ENCODE assay signal across 14 cellular contexts in genomic region chr5:158911693-158912363, GRCh38.
A peak's percentile ranks its signal among the peaks of the same experiment; 100 is the strongest.
DNase-seq lines count a peak whose midpoint lies in the region; ATAC-seq and TF ChIP-seq lines count a peak whose summit lies in the region.
"Had no signal": no experiment of that assay in that cellular context is flagged by ENCODE, and none has a peak within 500 bp of the region (broad histone marks: within the 10 kb centered on the region; RNA-seq: fewer than 3 reads in every experiment).

No MANE protein-coding gene starts in this region.

- H3K27ac ChIP-seq in OCI-LY1 (ENCODE audit: low read depth, low read length, poor library complexity, severe bottlenecking) (peak overlapping the region; percentile 58), GM23338 (ENCODE audit: low read depth) (no peak overlapping the region)
- H3K27ac ChIP-seq: suprapubic skin, WERI-Rb-1 had no signal

- H3K36me3 ChIP-seq in OCI-LY1 (ENCODE audit: insufficient read depth, low read length), result no peaks in the 10 kb centered on the region
- no peaks in the 10 kb centered on the region for H3K36me3 ChIP-seq in GM23338 (ENCODE audit: insufficient read depth)
- H3K36me3 ChIP-seq: suprapubic skin, WERI-Rb-1 had no signal

- H3K9me2 ChIP-seq in OCI-LY1 (ENCODE audit: low read depth, low read length) (no peaks in the 10 kb centered on the region), GM23338 (ENCODE audit: insufficient read depth) (no peaks in the 10 kb centered on the region)

- ATAC-seq in GM18502 (IDR thresholded peaks at IDR 0.05; ENCODE audit: poor library complexity, unreplicated experiment) (peak; percentile 10), GM21717 (IDR thresholded peaks at IDR 0.05; ENCODE audit: unreplicated experiment) (peak; percentile 13), HG02884 (IDR thresholded peaks at IDR 0.05; ENCODE audit: unreplicated experiment) (no peak), GM23338 (no peak)

- no peaks in the 10 kb centered on the region for H3K36me3 Mint-ChIP-seq in GM23338 (ENCODE audit: low read depth)
- H3K36me3 Mint-ChIP-seq: CD14-positive monocyte had no signal

- H3K27ac Mint-ChIP-seq in GM23338, result no peak overlapping the region
- H3K27ac Mint-ChIP-seq: CD14-positive monocyte, progenitor cell of endocrine pancreas had no signal

- H3K27me3 Mint-ChIP-seq in GM23338 (ENCODE audit: insufficient read depth, low read depth, poor library complexity), result peaks cover 3% of the 10 kb centered on the region

- H3K27me3 ChIP-seq in OCI-LY1 (ENCODE audit: insufficient read depth, low read length) (no peaks in the 10 kb centered on the region), GM23338 (ENCODE audit: insufficient read depth) (no peaks in the 10 kb centered on the region)
- H3K27me3 ChIP-seq: suprapubic skin had no signal

- H3K4me2 ChIP-seq in OCI-LY1 (ENCODE audit: low read length) (peak overlapping the region; percentile 18; the same call in 1 of the 2 replicates), GM23338 (no peak overlapping the region)

- DNase-seq in myocyte (ENCODE audit: low read depth), result peak; percentile 13
- DNase-seq in GM23338 (ENCODE audit: low spot score), result no peak
- no peak for DNase-seq in activated naive CD4-positive, alpha-beta T cell (lab: John Stamatoyannopoulos, UW)
- no peak for DNase-seq in activated T-cell treated with anti-CD3 and anti-CD28 coated beads, Interleukin-2, amount 50 U/mL, for 48 hours
- DNase-seq: H7, NCI-H2081 treated with DMSO at 0.1 percent for 48 hours, WERI-Rb-1 had no signal

- H4K20me1 ChIP-seq in OCI-LY1 (ENCODE audit: insufficient read depth, low read length) (no peaks in the 10 kb centered on the region), GM23338 (replicated peaks; ENCODE audit: insufficient read depth) (no peaks in the 10 kb centered on the region)

- H2AFZ ChIP-seq in OCI-LY1 (ENCODE audit: low read length) (no peak overlapping the region), GM23338 (no peak overlapping the region)

- TF ChIP-seq CTCF in OCI-LY1 (IDR thresholded peaks at IDR 0.05; ENCODE audit: low read length) (no peak), GM23338 (conservative IDR thresholded peaks at IDR 0.05; ENCODE audit: low read depth in 2 of 2) (no peak)

- no peak overlapping the region for H3K4me3 ChIP-seq in OCI-LY1 (ENCODE audit: low read depth, low read length, poor library complexity, severe bottlenecking)
- no peak overlapping the region for H3K4me3 ChIP-seq in GM23338
- H3K4me3 ChIP-seq: suprapubic skin had no signal

- H3K9me3 ChIP-seq in OCI-LY1 (ENCODE audit: low read length), result no peaks in the 10 kb centered on the region
- H3K9me3 ChIP-seq: suprapubic skin had no signal

- no peak overlapping the region for H3K4me3 Mint-ChIP-seq in GM23338
- H3K4me3 Mint-ChIP-seq: CD14-positive monocyte had no signal

- peaks cover 95% of the 10 kb centered on the region for H3K4me1 ChIP-seq in OCI-LY1 (ENCODE audit: insufficient read depth, low read length, severe bottlenecking)
- no peaks in the 10 kb centered on the region for H3K4me1 ChIP-seq in GM23338 (ENCODE audit: insufficient read depth)

- no peaks in the 10 kb centered on the region for H3K9me3 Mint-ChIP-seq in GM23338
- H3K9me3 Mint-ChIP-seq: CD14-positive monocyte had no signal

- H3K9ac ChIP-seq in OCI-LY1 (ENCODE audit: low read length), result no peak overlapping the region; the same call in 1 of the 2 replicates

- H3F3A ChIP-seq in OCI-LY1 (ENCODE audit: insufficient read depth, low read length) (no peaks in the 10 kb centered on the region), GM23338 (replicated peaks; ENCODE audit: low read depth) (no peaks in the 10 kb centered on the region)

- H3K4me1 Mint-ChIP-seq in GM23338, result peaks cover 18% of the 10 kb centered on the region
- H3K4me1 Mint-ChIP-seq: CD14-positive monocyte had no signal

- H3K79me2 ChIP-seq in OCI-LY1 (ENCODE audit: insufficient read depth, low read length) (peaks cover 15% of the 10 kb centered on the region; the same call in 1 of the 2 replicates), GM23338 (replicated peaks; ENCODE audit: insufficient read depth) (no peaks in the 10 kb centered on the region)

TF ChIP-seq in GM23338, 12 proteins besides CTCF, POLR2A, EP300 and RAD21 (continues in another document):
- no peak for TF ChIP-seq ETS1 (IDR thresholded peaks at IDR 0.05)
- no peak for TF ChIP-seq CREB1 (CRISPR knock-in tag; IDR thresholded peaks at IDR 0.05; ENCODE audit: low read depth)
- no peak for TF ChIP-seq ZNF114 (CRISPR knock-in tag; IDR thresholded peaks at IDR 0.05)
- TF ChIP-seq REST (IDR thresholded peaks at IDR 0.05; ENCODE audit: unreplicated experiment), result no peak
- no peak for TF ChIP-seq EZH2 (IDR thresholded peaks at IDR 0.05; ENCODE audit: low read depth, unreplicated experiment)

Comparison
In these comparisons a context has a peak if more than half of its experiments do, and no peak if none do; other contexts are left out.
1. ATAC-seq: peak in GM18502 (single experiment) and GM21717 (single experiment); none in HG02884 (single experiment) and GM23338 (single experiment).